ENCODE assay signal across 13 cellular contexts in the genomic region with DNA sequence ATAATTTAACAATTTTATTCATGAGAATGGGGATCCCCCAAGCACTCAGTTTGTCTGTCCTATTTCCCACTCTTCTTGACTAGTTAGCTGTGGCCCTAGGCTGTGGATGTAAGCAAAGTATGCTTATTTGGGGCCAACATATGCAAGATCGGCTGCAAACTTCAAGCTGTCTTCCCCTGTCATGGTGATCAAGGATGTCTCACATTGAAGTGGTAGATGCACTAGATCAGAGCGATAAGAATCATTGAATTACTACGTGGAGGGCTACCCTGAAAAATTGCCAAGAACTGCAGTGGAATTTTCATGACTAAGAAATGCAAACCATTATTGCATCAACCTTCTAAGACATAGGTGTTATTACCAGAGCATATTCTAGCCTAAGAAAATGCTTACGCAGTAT.
"Had no signal": no experiment of that assay in that cellular context is flagged by ENCODE, and none has a peak within 500 bp of the region (broad histone marks: within the 10 kb centered on the region; RNA-seq: fewer than 3 reads in every experiment).

No MANE protein-coding gene starts in this region.

- H3K36me3 Mint-ChIP-seq: WTC11 had no signal

- DNase-seq: activated CD4-positive, alpha-beta T cell treated with anti-CD3 and anti-CD28 coated beads, Interleukin-2, amount 50 U/mL, for 1 hour; activated naive CD4-positive, alpha-beta T cell treated with Interleukin-2 at 50 U/mL for 16 hours; amygdala; foreskin fibroblast; mesenchymal stem cell; naive thymus-derived CD4-positive, alpha-beta T cell; right lobe of liver; SJCRH30; small intestine; stimulated activated CD4-positive, alpha-beta T cell treated with anti-CD3 and anti-CD28 coated beads, Interleukin-15, amount 100 ng/mL, for 24 hours; stimulated activated CD4-positive, alpha-beta T cell treated with anti-CD3 and anti-CD28 coated beads, Interleukin-2, amount 100 ng/mL, for 48 hours; thyroid gland had no signal

- ATAC-seq: naive thymus-derived CD4-positive, alpha-beta T cell; right lobe of liver; WTC11 had no signal

- H3K4me3 Mint-ChIP-seq: WTC11 had no signal

- H3K27ac Mint-ChIP-seq: WTC11 had no signal

- H3K27me3 Mint-ChIP-seq: naive thymus-derived CD4-positive, alpha-beta T cell had no signal
